ENCODE assay signal across 7 cellular contexts in the genomic region with DNA sequence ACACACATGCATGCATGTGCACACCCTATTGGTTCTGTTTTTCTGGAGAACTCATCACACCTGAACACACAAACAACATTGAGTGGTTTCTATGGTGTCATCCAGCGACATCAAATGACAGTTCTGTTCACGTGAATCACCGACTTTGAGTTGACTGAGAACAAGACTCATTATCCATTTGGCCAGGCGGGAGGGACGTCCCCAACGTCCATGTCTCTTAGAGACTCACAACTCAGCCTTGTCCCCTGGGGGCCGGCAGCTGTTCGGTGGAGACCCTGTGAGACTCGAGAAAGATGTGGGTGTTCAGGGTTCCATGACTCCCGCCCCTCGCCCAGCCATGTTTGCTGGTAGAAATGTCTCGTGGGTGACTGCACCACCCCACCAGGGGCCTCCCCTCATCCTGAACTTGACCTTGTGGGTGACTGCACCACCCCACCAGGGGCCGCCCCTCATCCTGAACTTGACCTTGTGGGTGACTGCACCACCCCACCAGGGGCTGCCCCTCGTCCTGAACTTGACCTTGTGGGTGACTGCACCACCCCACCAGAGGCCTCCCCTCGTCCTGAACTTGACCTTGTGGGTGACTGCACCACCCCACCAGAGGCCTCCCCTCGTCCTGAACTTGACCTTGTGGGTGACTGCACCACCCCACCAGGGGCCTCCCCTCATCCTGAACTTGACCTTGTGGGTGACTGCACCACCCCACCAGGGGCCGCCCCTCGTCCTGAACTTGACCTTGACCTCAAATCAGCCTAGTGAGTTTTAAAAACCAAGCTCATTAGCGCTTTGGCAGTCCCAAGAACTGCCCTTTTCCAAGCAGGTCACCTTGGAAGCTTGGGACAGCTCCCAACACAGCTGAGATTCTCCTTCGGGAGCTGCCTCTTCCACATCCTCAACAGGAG.
DNase-seq lines count a peak whose midpoint lies in the region; ATAC-seq and TF ChIP-seq lines count a peak whose summit lies in the region.
"Not testable (repeated sequence)": the region's sequence is repeated elsewhere in the genome, so short reads cannot be mapped to it uniquely, and the experiment has no call there.

No MANE protein-coding gene starts in this region.

- DNase-seq in GM10266 (ENCODE audit: extremely low spot score) = peak; percentile 41
- DNase-seq in progenitor cell of endocrine pancreas (ENCODE audit: low spot score, unreplicated experiment) = not testable (repeated sequence)

- not testable (repeated sequence) for H3K27ac Mint-ChIP-seq in activated T-helper 17 cell treated with anti-CD3 and anti-CD28 coated beads, Interleukin-2, amount 50 U/mL, for 72 hours
- H3K27ac Mint-ChIP-seq in progenitor cell of endocrine pancreas = peak overlapping the region; percentile 7

- H3K4me3 Mint-ChIP-seq in activated T-helper 17 cell treated with anti-CD3 and anti-CD28 coated beads, Interleukin-2, amount 50 U/mL, for 72 hours; progenitor cell of endocrine pancreas (ENCODE audit: low read depth): not testable (repeated sequence)

- not testable (repeated sequence) for H3K4me1 Mint-ChIP-seq in activated T-helper 17 cell treated with anti-CD3 and anti-CD28 coated beads, Interleukin-2, amount 50 U/mL, for 72 hours; progenitor cell of endocrine pancreas (ENCODE audit: low read depth)

- not testable (repeated sequence) for TF ChIP-seq CTCF in GM10266 (IDR thresholded peaks at IDR 0.05; ENCODE audit: control insufficient read depth, insufficient read depth, low read depth, missing control alignments); progenitor cell of endocrine pancreas (IDR thresholded peaks at IDR 0.05; ENCODE audit: unreplicated experiment)

- peak; percentile 76 for ATAC-seq in GM18907 (IDR thresholded peaks at IDR 0.05; ENCODE audit: unreplicated experiment)
- ATAC-seq in GM21619 (IDR thresholded peaks at IDR 0.05; ENCODE audit: unreplicated experiment) = peak; percentile 77
- ATAC-seq in HG02759 (IDR thresholded peaks at IDR 0.05; ENCODE audit: unreplicated experiment) = peak; percentile 81
- ATAC-seq in HG03196 (IDR thresholded peaks at IDR 0.05; ENCODE audit: unreplicated experiment) = peak; percentile 72
- ATAC-seq in activated T-helper 17 cell treated with anti-CD3 and anti-CD28 coated beads, Interleukin-2, amount 50 U/mL, for 72 hours (replicated peaks) = peak; percentile 67

- not testable (repeated sequence) for H3K36me3 Mint-ChIP-seq in activated T-helper 17 cell treated with anti-CD3 and anti-CD28 coated beads, Interleukin-2, amount 50 U/mL, for 72 hours (ENCODE audit: low read depth)
- H3K36me3 Mint-ChIP-seq in progenitor cell of endocrine pancreas (ENCODE audit: insufficient read depth) = peaks cover 16% of the 10 kb centered on the region

- not testable (repeated sequence) for H3K9me3 Mint-ChIP-seq in activated T-helper 17 cell treated with anti-CD3 and anti-CD28 coated beads, Interleukin-2, amount 50 U/mL, for 72 hours; progenitor cell of endocrine pancreas (ENCODE audit: low read depth)

- H3K27me3 Mint-ChIP-seq in activated T-helper 17 cell treated with anti-CD3 and anti-CD28 coated beads, Interleukin-2, amount 50 U/mL, for 72 hours; progenitor cell of endocrine pancreas: not testable (repeated sequence)
